ENCODE assay signal across 8 cellular contexts in genomic region chrX:69158166-69159040, GRCh38. TPM values are rescaled to one million over a fixed set of nuclear protein-coding genes. Genes with fewer than 3 reads are reported as not detected.
DNase-seq lines count a peak whose midpoint lies in the region; ATAC-seq lines count a peak whose summit lies in the region.

No MANE protein-coding gene starts in this region.

- no peak overlapping the region for H3K27ac ChIP-seq in right cardiac atrium (ENCODE audit: low read length)

- peak; percentile 88 for ATAC-seq in GM19025 (IDR thresholded peaks at IDR 0.05; ENCODE audit: low read depth, unreplicated experiment)
- peak; percentile 55 for ATAC-seq in HG03060 (IDR thresholded peaks at IDR 0.05; ENCODE audit: low read depth, unreplicated experiment)
- peak; percentile 70 to 77 for ATAC-seq in right cardiac atrium

- H3K9me3 ChIP-seq in right cardiac atrium (ENCODE audit: control insufficient read depth, low read length) = no peaks in the 10 kb centered on the region

- H3K4me1 ChIP-seq in right cardiac atrium (ENCODE audit: control insufficient read depth, insufficient read depth, low read length) = peaks cover 4% of the 10 kb centered on the region

- H3K4me3 ChIP-seq in right cardiac atrium (ENCODE audit: low read length) = no peak overlapping the region

- WGBS in right cardiac atrium = 33% methylated on average over 14 of the region's 14 CpGs

- H3K27me3 ChIP-seq in right cardiac atrium (ENCODE audit: control insufficient read depth, insufficient read depth) = no peaks in the 10 kb centered on the region

- in situ Hi-C loops in Caki2 (cut with HindIII; ENCODE audit: low pct_unique_long_range_greater_than_20kb, low sequenced_read_pairs) = no loop called here

- intact Hi-C loops in right cardiac atrium (cut with DNase I) = loop anchor here in 2 of 4 donors (10.0 kb wide), 2 partner anchors 56 to 126 kb away; no protein-coding TSS in a partner anchor

- DNase-seq in Caki2 (ENCODE audit: low read depth) (peak; percentile 58), NCI-H2227 (lab: John Stamatoyannopoulos, UW; ENCODE audit: unreplicated experiment) (peak; percentile 84), right cardiac atrium (peak; percentile 70 to 87 (median 75)), GDM1 (lab: John Stamatoyannopoulos, UW) (no peak)
- peak; percentile 6 for DNase-seq in activated naive CD4-positive, alpha-beta T cell treated with Interleukin-2 at 50 U/mL for 16 hours
- peak; percentile 33 for DNase-seq in stimulated activated CD8-positive, alpha-beta memory T cell treated with anti-CD3 and anti-CD28 coated beads, Interleukin-4, amount 100 ng/mL, for 48 hours

RNA-seq across cellular contexts. Expression of gene PJA1, which starts 6.8 kb away (rescaled TPM):
- 17.3 and 32.7 TPM in 2 replicates for total RNA-seq in Caki2 (2014; rRNA removed; shearing (Covaris generic); ENCODE audit: low replicate concordance)
- total RNA-seq in right cardiac atrium = 10 to 100 TPM; 14.1 to 20.8 (median 18.5) TPM
- polyA plus RNA-seq in right cardiac atrium = 12.3 TPM
